Comparison of ENCODE assay signal across 9 cellular contexts in the genomic region with DNA sequence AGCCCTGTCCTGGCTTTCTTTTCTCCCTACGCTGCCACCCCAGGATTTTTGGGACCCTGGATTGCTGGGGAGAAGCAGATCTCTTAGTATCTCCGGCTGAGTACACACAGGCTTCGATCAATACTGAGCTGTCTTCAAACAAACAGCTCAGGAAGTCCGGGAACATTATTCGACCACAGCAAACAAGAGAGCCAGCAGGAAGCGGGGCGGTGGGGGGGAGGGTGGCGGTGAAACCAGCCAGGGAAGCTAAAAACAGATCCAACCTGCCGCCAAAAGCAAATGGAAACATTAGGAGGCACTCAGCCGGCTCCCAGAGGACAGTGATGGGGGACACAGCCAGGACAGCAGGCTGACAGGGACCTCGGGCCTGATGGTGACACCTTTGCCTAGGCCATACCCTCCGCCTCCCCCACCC. TPM values are rescaled to one million over a fixed set of nuclear protein-coding genes. Genes with fewer than 3 reads are reported as not detected.
DNase-seq lines count a peak whose midpoint lies in the region; ATAC-seq, FAIRE-seq and TF ChIP-seq lines count a peak whose summit lies in the region.
"Had no signal": no experiment of that assay in that cellular context is flagged by ENCODE, and none has a peak within 500 bp of the region (broad histone marks: within the 10 kb centered on the region; RNA-seq: fewer than 3 reads in every experiment).

No MANE protein-coding gene starts in this region.

- DNase-seq in COLO668 (lab: John Stamatoyannopoulos, UW; ENCODE audit: unreplicated experiment), result peak; percentile 89
- peak; percentile 82 for DNase-seq in NCI-H2029 treated with DMSO at 0.1 percent for 48 hours (lab: John Stamatoyannopoulos, UW)
- no peak for DNase-seq in K562 (ENCODE audit: extremely low read depth in 1 of 4, low spot score in 3 of 4)
- no peak for DNase-seq in mesothelial cell of epicardium (ENCODE audit: low spot score in 2 of 2, unreplicated experiment in 2 of 2)
- DNase-seq in ureter (ENCODE audit: low spot score), result no peak
- DNase-seq in A673 (ENCODE audit: low spot score), result no peak
- no peak for DNase-seq in GM12892 (ENCODE audit: insufficient read length)

- H3K27ac ChIP-seq in K562 (ENCODE audit: extremely low read depth, low read depth, low read length) (no peak overlapping the region), A673 (ENCODE audit: low read depth, low read length, poor library complexity, severe bottlenecking) (no peak overlapping the region)
- H3K27ac ChIP-seq: SJSA1 had no signal

- 48% methylated on average over 4 of the region's 12 CpGs for WGBS in K562 (ENCODE audit: insufficient coverage, low coverage, missing lambda C conversion rate)

- H3K36me3 ChIP-seq in K562 (ENCODE audit: control insufficient read depth, insufficient read depth, low read length) (no peaks in the 10 kb centered on the region), A673 (ENCODE audit: insufficient read depth, low read length, poor library complexity, severe bottlenecking) (no peaks in the 10 kb centered on the region)
- H3K36me3 ChIP-seq: SJSA1 had no signal

- no peaks in the 10 kb centered on the region for H3K79me2 ChIP-seq in K562 (ENCODE audit: control insufficient read depth, insufficient read depth, low read length)

- no peak for TF ChIP-seq POLR2A in K562 (conservative IDR thresholded peaks at IDR 0.05)
- TF ChIP-seq POLR2A in GM12892 (IDR thresholded peaks at IDR 0.05; ENCODE audit: low read depth, low read length), result no peak

- no peak overlapping the region for H3K4me3 Mint-ChIP-seq in mesothelial cell of epicardium

- intact Hi-C loops in K562 (cut with micrococcal nuclease) (no loop called here), A673 (cut with micrococcal nuclease; ENCODE audit: unreplicated experiment) (no loop called here)

- TF ChIP-seq CTCF in K562 (IDR thresholded peaks at IDR 0.05 in 2 of 3, conservative IDR thresholded peaks at IDR 0.05 in 1 of 3; ENCODE audit: insufficient read depth in 2 of 3, low read depth in 1 of 3, low read length in 3 of 3), result no peak
- no peak for TF ChIP-seq CTCF in mesothelial cell of epicardium (IDR thresholded peaks at IDR 0.05; ENCODE audit: unreplicated experiment)
- no peak for TF ChIP-seq CTCF in A673 (conservative IDR thresholded peaks at IDR 0.05; ENCODE audit: low read depth, low read length)

- in situ Hi-C loops in K562 (cut with MboI), result no loop called here

- TF ChIP-seq RAD21 in K562 (CRISPR knock-in tag; conservative IDR thresholded peaks at IDR 0.05 in 1 of 2, IDR thresholded peaks at IDR 0.05 in 1 of 2), result no peak

- TF ChIP-seq EP300 in K562 (IDR thresholded peaks at IDR 0.05; ENCODE audit: low read length), result no peak

- peak overlapping the region; percentile 93 for H3K27ac Mint-ChIP-seq in mesothelial cell of epicardium

- H3K4me2 ChIP-seq in K562 (ENCODE audit: insufficient read depth, low read length), result no peak overlapping the region

- POLR2A ChIA-PET in K562 (lab: Yijun Ruan, JAX) (no interaction called here), A673 (lab: Charles Lee; ENCODE audit: low non-redundant PET) (no interaction called here)

- H3K36me3 Mint-ChIP-seq in mesothelial cell of epicardium, result peaks cover 8% of the 10 kb centered on the region

- H3K9me3 ChIP-seq in K562 (replicated peaks; ENCODE audit: control insufficient read depth, insufficient read depth, low read depth, low read length) (no peaks in the 10 kb centered on the region), A673 (ENCODE audit: low read depth, low read length, poor library complexity, severe bottlenecking) (no peaks in the 10 kb centered on the region)
- H3K9me3 ChIP-seq: SJSA1 had no signal

- H3K4me3 ChIP-seq in K562, result no peak overlapping the region
- H3K4me3 ChIP-seq in A673 (ENCODE audit: low read depth, low read length, poor library complexity, severe bottlenecking), result no peak overlapping the region
- H3K4me3 ChIP-seq: SJSA1 had no signal

- CTCF ChIA-PET in K562 (lab: Yijun Ruan, JAX; ENCODE audit: low intra/inter-chr PET ratio), result no interaction called here
- CTCF ChIA-PET in A673 (lab: Charles Lee), result no interaction called here

- ATAC-seq in K562, result no peak
- ATAC-seq in GM18519 (IDR thresholded peaks at IDR 0.05; ENCODE audit: low FRiP score, unreplicated experiment), result no peak

- BruUV-seq in K562 (replicated peaks; lab: Mats Ljungman, UMichigan) (no TSS peak), A673 (replicated peaks; lab: Mats Ljungman, UMichigan) (no TSS peak)

- H3K27me3 ChIP-seq in K562 (ENCODE audit: control insufficient read depth in 2 of 2, insufficient read depth in 2 of 2, low read length in 2 of 2), result no peaks in the 10 kb centered on the region
- H3K27me3 ChIP-seq in A673 (replicated peaks; ENCODE audit: insufficient read depth, low read depth, low read length, poor library complexity), result no peaks in the 10 kb centered on the region
- H3K27me3 ChIP-seq: SJSA1 had no signal

- peaks cover 7% of the 10 kb centered on the region for H3K4me1 Mint-ChIP-seq in mesothelial cell of epicardium

- 0 out of 2 replicates have a peak overlapping the region, but pooled peaks have one; percentile 24 for H2AFZ ChIP-seq in K562 (ENCODE audit: low read depth, low read length)

- no peaks in the 10 kb centered on the region for H3K9me1 ChIP-seq in K562 (ENCODE audit: control insufficient read depth, insufficient read depth, low read length)

- H3K27me3 Mint-ChIP-seq in mesothelial cell of epicardium (ENCODE audit: low read depth), result no peaks in the 10 kb centered on the region

- H3K4me1 ChIP-seq in K562 (replicated peaks in 1 of 2; ENCODE audit: control insufficient read depth in 2 of 2, insufficient read depth in 2 of 2, low read length in 2 of 2), result peaks cover 3 to 11% of the 10 kb centered on the region in 2 experiments; a peak in 2 of 5 replicates
- peaks cover 4% of the 10 kb centered on the region for H3K4me1 ChIP-seq in A673 (ENCODE audit: insufficient read depth, low read length, poor library complexity, severe bottlenecking)

- FAIRE-seq in K562 (lab: Jason Lieb, UNC), result no peak
- FAIRE-seq in GM12892 (lab: Jason Lieb, UNC), result no peak

- no peaks in the 10 kb centered on the region for H3K9me3 Mint-ChIP-seq in mesothelial cell of epicardium

- H4K20me1 ChIP-seq in K562 (replicated peaks; ENCODE audit: control insufficient read depth, insufficient read depth, low read length), result no peaks in the 10 kb centered on the region

- H3K9ac ChIP-seq in K562 (ENCODE audit: insufficient read depth in 1 of 2, low read depth in 2 of 2, low read length in 2 of 2), result peak overlapping the region in 1 of 2 experiments; percentile 52; a peak in 1 of 4 replicates

RNA-seq across cellular contexts. Expression of a gene that starts 12.2 kb away (rescaled TPM):
- total RNA-seq in K562 (2011; cell fraction: chromatin; rRNA removed; ENCODE audit: low replicate concordance), result 3.4 and 9.2 TPM in 2 replicates
- total RNA-seq in K562 (2011; cell fraction: nucleolus; rRNA removed), result 3.7 and 5.5 TPM in 2 replicates
- total RNA-seq in K562 (2011; cell fraction: nucleoplasm; rRNA removed), result 3.0 and 4.9 TPM in 2 replicates
- 0.14 and 0.41 TPM in 2 replicates for total RNA-seq in K562 (2014; rRNA removed)
- 0.06 and 0.07 TPM in 2 replicates for total RNA-seq in K562 (2014; rRNA removed; fragmentation: Illumina TruSeq; extraction: Trizol)
- 0.33 and 0.38 TPM in 2 replicates for total RNA-seq in K562 (2015; rRNA removed; fragmentation: Illumina TruSeq; extraction: Trizol)
- total RNA-seq in K562 (2021), result 1.3 and 1.9 TPM in 2 replicates
- 0.18 and 1.5 TPM in 2 replicates for polyA plus RNA-seq in K562 (2011; rRNA removed)
- polyA plus RNA-seq in K562 (2011; cell fraction: cytosol; rRNA removed), result 0.31 and 0.64 TPM in 2 replicates
- 4.7 and 6.3 TPM in 2 replicates for polyA plus RNA-seq in K562 (2011; cell fraction: nucleus; rRNA removed)
- polyA plus RNA-seq in K562 (2012), result 1.6 and 3.8 TPM in 2 replicates
- 0.45 and 0.47 TPM in 2 replicates for polyA plus RNA-seq in K562 (2014; fragmentation: Illumina TruSeq; extraction: Trizol)
- not detected for polyA plus RNA-seq in K562 (2014; fragmentation: Nextera tagmentation; extraction: Ambion mirVana)
- 0.76 and 1.1 TPM in 2 replicates for polyA plus RNA-seq in K562 (2014; rRNA removed)
- polyA minus RNA-seq in K562 (2011; rRNA and poly(A)+ RNA removed), result 0.56 and 0.72 TPM in 2 replicates
- 2.5 and 2.6 TPM in 2 replicates for polyA minus RNA-seq in K562 (2011; cell fraction: cytosol; rRNA and poly(A)+ RNA removed)
- polyA minus RNA-seq in K562 (2011; cell fraction: nucleus; rRNA and poly(A)+ RNA removed), result 0.94 and 1.2 TPM in 2 replicates
- total RNA-seq in mesothelial cell of epicardium, result 346 to 378 TPM (median 355 TPM) in 3 replicates
- total RNA-seq in ureter, result 136 TPM
- total RNA-seq in A673 (2021), result 3.4 and 6.6 TPM in 2 replicates
- not detected for polyA plus RNA-seq in GM12892 (2012; ENCODE audit: missing spikeins)

RNA-seq across cellular contexts. Expression of a gene that starts 19.0 kb away (rescaled TPM):
- total RNA-seq in K562 (2011; cell fraction: chromatin; rRNA removed; ENCODE audit: low replicate concordance), result not detected in 2 replicates
- not detected in 2 replicates for total RNA-seq in K562 (2011; cell fraction: nucleolus; rRNA removed)
- not detected in 2 replicates for total RNA-seq in K562 (2011; cell fraction: nucleoplasm; rRNA removed)
- total RNA-seq in K562 (2014; rRNA removed), result 0.09 TPM in 1 of 2 replicates, not detected in the other
- total RNA-seq in K562 (2014; rRNA removed; fragmentation: Illumina TruSeq; extraction: Trizol), result not detected in 2 replicates
- not detected in 2 replicates for total RNA-seq in K562 (2015; rRNA removed; fragmentation: Illumina TruSeq; extraction: Trizol)
- total RNA-seq in K562 (2021), result not detected in 2 replicates
- polyA plus RNA-seq in K562 (2011; rRNA removed), result not detected in 2 replicates
- not detected in 2 replicates for polyA plus RNA-seq in K562 (2011; cell fraction: cytosol; rRNA removed)
- polyA plus RNA-seq in K562 (2011; cell fraction: nucleus; rRNA removed), result not detected in 2 replicates
- not detected in 2 replicates for polyA plus RNA-seq in K562 (2012)
- polyA plus RNA-seq in K562 (2014; fragmentation: Illumina TruSeq; extraction: Trizol), result not detected in 2 replicates
- not detected for polyA plus RNA-seq in K562 (2014; fragmentation: Nextera tagmentation; extraction: Ambion mirVana)
- not detected in 2 replicates for polyA plus RNA-seq in K562 (2014; rRNA removed)
- polyA minus RNA-seq in K562 (2011; rRNA and poly(A)+ RNA removed), result not detected in 2 replicates
- not detected in 2 replicates for polyA minus RNA-seq in K562 (2011; cell fraction: cytosol; rRNA and poly(A)+ RNA removed)
- not detected in 2 replicates for polyA minus RNA-seq in K562 (2011; cell fraction: nucleus; rRNA and poly(A)+ RNA removed)
- 8.5 to 10.8 TPM (median 8.8 TPM) in 3 replicates for total RNA-seq in mesothelial cell of epicardium
- 49.5 TPM for total RNA-seq in ureter
- not detected in 2 replicates for total RNA-seq in A673 (2021)
- polyA plus RNA-seq in GM12892 (2012; ENCODE audit: missing spikeins), result not detected
- total RNA-seq: SJSA1 had no signal

RNA-seq across cellular contexts. Expression of a gene that starts 48.2 kb away (rescaled TPM):
- total RNA-seq in K562 (2011; cell fraction: chromatin; rRNA removed; ENCODE audit: low replicate concordance), result 3.7 and 11.5 TPM in 2 replicates
- 6.4 and 6.8 TPM in 2 replicates for total RNA-seq in K562 (2011; cell fraction: nucleolus; rRNA removed)
- 2.5 and 7.1 TPM in 2 replicates for total RNA-seq in K562 (2011; cell fraction: nucleoplasm; rRNA removed)
- total RNA-seq in K562 (2014; rRNA removed) (1.1 TPM in 2 replicates), K562 (2014; rRNA removed; fragmentation: Illumina TruSeq; extraction: Trizol) (0.07 TPM in 1 of 2 replicates, not detected in the other), K562 (2015; rRNA removed; fragmentation: Illumina TruSeq; extraction: Trizol) (0.33 and 0.72 TPM in 2 replicates), K562 (2021) (1.9 and 2.4 TPM in 2 replicates), mesothelial cell of epicardium (14.9 to 21.5 TPM (median 20.1 TPM) in 3 replicates), ureter (68.4 TPM), A673 (2021) (6.6 and 9.9 TPM in 2 replicates)
- polyA plus RNA-seq in K562 (2011; rRNA removed) (0.28 and 1.2 TPM in 2 replicates), K562 (2014; fragmentation: Illumina TruSeq; extraction: Trizol) (0.67 and 0.93 TPM in 2 replicates), K562 (2014; fragmentation: Nextera tagmentation; extraction: Ambion mirVana) (under 1 TPM in 1 of 2 experiments, not detected in 1; 0.03 TPM), K562 (2014; rRNA removed) (0.97 and 2.4 TPM in 2 replicates)
- polyA plus RNA-seq in K562 (2011; cell fraction: cytosol; rRNA removed), result 0.43 and 2.4 TPM in 2 replicates
- polyA plus RNA-seq in K562 (2011; cell fraction: nucleus; rRNA removed), result 5.5 and 6.5 TPM in 2 replicates
- 2.5 and 9.1 TPM in 2 replicates for polyA plus RNA-seq in K562 (2012)
- polyA minus RNA-seq in K562 (2011; rRNA and poly(A)+ RNA removed), result 0.21 TPM in 1 of 2 replicates, not detected in the other
- 2.5 TPM in 2 replicates for polyA minus RNA-seq in K562 (2011; cell fraction: cytosol; rRNA and poly(A)+ RNA removed)
- polyA minus RNA-seq in K562 (2011; cell fraction: nucleus; rRNA and poly(A)+ RNA removed), result 0.78 and 2.3 TPM in 2 replicates
- 3.3 TPM for polyA plus RNA-seq in GM12892 (2012; ENCODE audit: missing spikeins)

RNA-seq across cellular contexts. Expression of a gene that starts 49.4 kb away (rescaled TPM):
- 51.7 and 114 TPM in 2 replicates for total RNA-seq in K562 (2011; cell fraction: chromatin; rRNA removed; ENCODE audit: low replicate concordance)
- 140 and 162 TPM in 2 replicates for total RNA-seq in K562 (2011; cell fraction: nucleolus; rRNA removed)
- 124 and 148 TPM in 2 replicates for total RNA-seq in K562 (2011; cell fraction: nucleoplasm; rRNA removed)
- 65.3 and 78.5 TPM in 2 replicates for total RNA-seq in K562 (2014; rRNA removed)
- 29.8 and 34.9 TPM in 2 replicates for total RNA-seq in K562 (2014; rRNA removed; fragmentation: Illumina TruSeq; extraction: Trizol)
- total RNA-seq in K562 (2015; rRNA removed; fragmentation: Illumina TruSeq; extraction: Trizol), result 33.8 and 36.5 TPM in 2 replicates
- 83.6 and 84.8 TPM in 2 replicates for total RNA-seq in K562 (2021)
- 32.7 and 73.0 TPM in 2 replicates for polyA plus RNA-seq in K562 (2011; rRNA removed)
- 78.1 and 87.1 TPM in 2 replicates for polyA plus RNA-seq in K562 (2011; cell fraction: cytosol; rRNA removed)
- 35.6 and 37.9 TPM in 2 replicates for polyA plus RNA-seq in K562 (2011; cell fraction: nucleus; rRNA removed)
- polyA plus RNA-seq in K562 (2012), result 76.8 and 118 TPM in 2 replicates
- 92.7 and 94.9 TPM in 2 replicates for polyA plus RNA-seq in K562 (2014; fragmentation: Illumina TruSeq; extraction: Trizol)
- 1 to 10 TPM; 3.9 to 4.9 TPM for polyA plus RNA-seq in K562 (2014; fragmentation: Nextera tagmentation; extraction: Ambion mirVana)
- 41.4 and 43.6 TPM in 2 replicates for polyA plus RNA-seq in K562 (2014; rRNA removed)
- 29.4 and 29.7 TPM in 2 replicates for polyA minus RNA-seq in K562 (2011; rRNA and poly(A)+ RNA removed)
- 43.7 and 44.6 TPM in 2 replicates for polyA minus RNA-seq in K562 (2011; cell fraction: cytosol; rRNA and poly(A)+ RNA removed)
- polyA minus RNA-seq in K562 (2011; cell fraction: nucleus; rRNA and poly(A)+ RNA removed), result 9.2 and 15.6 TPM in 2 replicates
- total RNA-seq in mesothelial cell of epicardium, result 291 to 300 TPM (median 299 TPM) in 3 replicates
- 66.7 TPM for total RNA-seq in ureter
- 76.7 and 83.6 TPM in 2 replicates for total RNA-seq in A673 (2021)
- not detected for polyA plus RNA-seq in GM12892 (2012; ENCODE audit: missing spikeins)

Comparison
In these comparisons a context has a peak if more than half of its experiments do, and no peak if none do; other contexts are left out.
1. DNase-seq: peak in COLO668 (single experiment) and NCI-H2029 treated with DMSO at 0.1 percent for 48 hours (single experiment); none in K562 (0 of 4), mesothelial cell of epicardium (0 of 2), ureter (single experiment), A673 (single experiment) and GM12892 (single experiment).
2. RNA of a gene that starts 12.2 kb away (total RNA-seq): 346 to 378 TPM in mesothelial cell of epicardium and 136 TPM in ureter (single experiment); 3.4 to 6.6 TPM in A673 and 0.06 to 9.2 TPM in K562; every median in the first group is over 10 times any median in the second.